16 cellular contexts compared by ENCODE assay signal in genomic region chr4:54473077-54473545, GRCh38.
DNase-seq lines count a peak whose midpoint lies in the region; ATAC-seq, FAIRE-seq and TF ChIP-seq lines count a peak whose summit lies in the region.
"Had no signal": no experiment of that assay in that cellular context is flagged by ENCODE, and none has a peak within 500 bp of the region (broad histone marks: within the 10 kb centered on the region; RNA-seq: fewer than 3 reads in every experiment).

No MANE protein-coding gene starts in this region.

- peak overlapping the region in 1 of 2 experiments; percentile 43; a peak in 1 of 4 replicates for H3K9ac ChIP-seq in K562 (ENCODE audit: insufficient read depth in 1 of 2, low read depth in 2 of 2, low read length in 2 of 2)
- no peak overlapping the region for H3K9ac ChIP-seq in smooth muscle cell (ENCODE audit: low read depth)

- DNase-seq in DMS153 (lab: John Stamatoyannopoulos, UW): peak; percentile 66
- DNase-seq in DMS153 treated with DMSO at 0.1 percent for 48 hours (lab: John Stamatoyannopoulos, UW; ENCODE audit: unreplicated experiment): no peak
- peak; percentile 82 for DNase-seq in MG63
- DNase-seq in K562 (ENCODE audit: extremely low read depth in 1 of 4, low spot score in 3 of 4): peak; percentile 67 to 90 (median 80)
- DNase-seq in smooth muscle cell (lab: John Stamatoyannopoulos, UW; ENCODE audit: unreplicated experiment): no peak
- no peak for DNase-seq in testis
- DNase-seq in activated naive CD4-positive, alpha-beta T cell treated with anti-CD3 and anti-CD28 coated beads, Interleukin-2, amount 50 U/mL, for 72 hours (ENCODE audit: low spot score in 2 of 2): no peak
- no peak for DNase-seq in GF-D8 (lab: John Stamatoyannopoulos, UW)
- DNase-seq: 8988T; activated effector memory CD4-positive, alpha-beta T cell treated with Interleukin-2 at 50 U/mL for 16 hours; esophagus squamous epithelium; NCI-H2081 treated with DMSO at 0.1 percent for 48 hours; stimulated activated CD4-positive, alpha-beta T cell treated with anti-CD3 and anti-CD28 coated beads, Interleukin-2, amount 100 ng/mL, for 48 hours; trophoblast cell had no signal

- H4K20me1 ChIP-seq in K562 (replicated peaks; ENCODE audit: control insufficient read depth, insufficient read depth, low read length) (no peaks in the 10 kb centered on the region), smooth muscle cell (ENCODE audit: low read depth) (no peaks in the 10 kb centered on the region)

- no TSS peak for BruUV-seq in K562 (replicated peaks; lab: Mats Ljungman, UMichigan)

- H3K27ac ChIP-seq in K562 (ENCODE audit: extremely low read depth, low read depth, low read length) (peak overlapping the region; percentile 53; the same call in 2 of the 3 replicates), smooth muscle cell (ENCODE audit: low read depth) (no peak overlapping the region), testis (no peak overlapping the region)
- H3K27ac ChIP-seq: esophagus squamous epithelium had no signal

- TF ChIP-seq CTCF in K562 (IDR thresholded peaks at IDR 0.05 in 2 of 3, conservative IDR thresholded peaks at IDR 0.05 in 1 of 3; ENCODE audit: insufficient read depth in 2 of 3, low read depth in 1 of 3, low read length in 3 of 3): no peak
- TF ChIP-seq CTCF in smooth muscle cell (IDR thresholded peaks at IDR 0.05; ENCODE audit: borderline replicate concordance, insufficient read depth, poor library complexity, severe bottlenecking): no peak
- TF ChIP-seq CTCF in testis (IDR thresholded peaks at IDR 0.05): no peak

- H3K9me3 ChIP-seq in MG63: peaks cover 5% of the 10 kb centered on the region; the same call in 1 of the 2 replicates
- no peaks in the 10 kb centered on the region; the same call in 1 of the 2 replicates for H3K9me3 ChIP-seq in K562 (replicated peaks; ENCODE audit: control insufficient read depth, insufficient read depth, low read depth, low read length)
- H3K9me3 ChIP-seq in smooth muscle cell (replicated peaks; ENCODE audit: low read depth): no peaks in the 10 kb centered on the region
- H3K9me3 ChIP-seq in testis: no peaks in the 10 kb centered on the region

- H3K36me3 ChIP-seq in MG63 (no peaks in the 10 kb centered on the region), K562 (ENCODE audit: control insufficient read depth, insufficient read depth, low read length) (no peaks in the 10 kb centered on the region), smooth muscle cell (ENCODE audit: low read depth) (no peaks in the 10 kb centered on the region), testis (ENCODE audit: low read depth, missing control alignments) (no peaks in the 10 kb centered on the region)
- H3K36me3 ChIP-seq: esophagus squamous epithelium had no signal

- POLR2A ChIA-PET in K562 (lab: Yijun Ruan, JAX): interaction anchor here (1.2 kb wide), 1 partner anchor 11 kb away, joined by 3 read pairs; no protein-coding TSS in a partner anchor

- no peaks in the 10 kb centered on the region for H3K36me3 Mint-ChIP-seq in activated naive CD4-positive, alpha-beta T cell treated with anti-CD3 and anti-CD28 coated beads, Interleukin-2, amount 50 U/mL, for 72 hours

- CTCF ChIA-PET in K562 (lab: Yijun Ruan, JAX; ENCODE audit: low intra/inter-chr PET ratio): no interaction called here

- ATAC-seq in K562: peak; percentile 97
- no peak for ATAC-seq in activated naive CD4-positive, alpha-beta T cell treated with anti-CD3 and anti-CD28 coated beads, Interleukin-2, amount 50 U/mL, for 72 hours
- ATAC-seq: HCT116 had no signal

- no peaks in the 10 kb centered on the region for H3K9me1 ChIP-seq in K562 (ENCODE audit: control insufficient read depth, insufficient read depth, low read length)

- H3K4me2 ChIP-seq in K562 (ENCODE audit: insufficient read depth, low read length) (peak overlapping the region; percentile 67), smooth muscle cell (no peak overlapping the region)

- 4% methylated on average over 7 of the region's 7 CpGs for WGBS in K562 (ENCODE audit: insufficient coverage, low coverage, missing lambda C conversion rate)
- 75% methylated on average over 7 of the region's 7 CpGs for WGBS in smooth muscle cell (ENCODE audit: low lambda C conversion rate)
- 89 to 93% methylated on average over 7 of the region's 7 CpGs for WGBS in testis, 2 donors

- in situ Hi-C loops in K562 (cut with MboI): no loop called here

- no peak overlapping the region for H3K4me3 ChIP-seq in MG63
- H3K4me3 ChIP-seq in K562: no peak overlapping the region
- H3K4me3 ChIP-seq in smooth muscle cell: no peak overlapping the region
- H3K4me3 ChIP-seq in testis: no peak overlapping the region
- H3K4me3 ChIP-seq: esophagus squamous epithelium had no signal

- intact Hi-C loops in K562 (cut with micrococcal nuclease) (no loop called here), testis (cut with DNase I; ENCODE audit: low total_unique reads) (no loop called here)

- no peaks in the 10 kb centered on the region for H3K27me3 ChIP-seq in MG63
- H3K27me3 ChIP-seq in K562 (ENCODE audit: control insufficient read depth in 2 of 2, insufficient read depth in 2 of 2, low read length in 2 of 2): no peaks in the 10 kb centered on the region
- no peaks in the 10 kb centered on the region for H3K27me3 ChIP-seq in smooth muscle cell (ENCODE audit: low read depth)
- H3K27me3 ChIP-seq in testis: no peaks in the 10 kb centered on the region
- H3K27me3 ChIP-seq: esophagus squamous epithelium had no signal

- no peaks in the 10 kb centered on the region for H3F3A ChIP-seq in smooth muscle cell (ENCODE audit: low read depth)

- FAIRE-seq in K562 (lab: Jason Lieb, UNC): peak; percentile 98
- FAIRE-seq: astrocyte had no signal

- no peak overlapping the region for H3K27ac Mint-ChIP-seq in activated naive CD4-positive, alpha-beta T cell treated with anti-CD3 and anti-CD28 coated beads, Interleukin-2, amount 50 U/mL, for 72 hours

- peak; percentile 71 for TF ChIP-seq EP300 in K562 (IDR thresholded peaks at IDR 0.05; ENCODE audit: low read length)

- no peak for TF ChIP-seq POLR2A in K562 (conservative IDR thresholded peaks at IDR 0.05)
- TF ChIP-seq POLR2A in testis (IDR thresholded peaks at IDR 0.05): no peak

- TF ChIP-seq RAD21 in K562 (CRISPR knock-in tag; conservative IDR thresholded peaks at IDR 0.05 in 1 of 2, IDR thresholded peaks at IDR 0.05 in 1 of 2): no peak; a peak in 1 of 4 replicates

- H3K79me2 ChIP-seq in K562 (ENCODE audit: control insufficient read depth, insufficient read depth, low read length): no peaks in the 10 kb centered on the region
- H3K79me2 ChIP-seq in smooth muscle cell (ENCODE audit: low read depth): no peaks in the 10 kb centered on the region

- H3K9me3 Mint-ChIP-seq in activated naive CD4-positive, alpha-beta T cell treated with anti-CD3 and anti-CD28 coated beads, Interleukin-2, amount 50 U/mL, for 72 hours: peaks cover 8 to 9% of the 10 kb centered on the region in 2 donors

- peaks cover 0 to 17% of the 10 kb centered on the region in 2 experiments; a peak in 3 of 5 replicates for H3K4me1 ChIP-seq in K562 (replicated peaks in 1 of 2; ENCODE audit: control insufficient read depth in 2 of 2, insufficient read depth in 2 of 2, low read length in 2 of 2)
- no peaks in the 10 kb centered on the region for H3K4me1 ChIP-seq in smooth muscle cell (ENCODE audit: low read depth)
- H3K4me1 ChIP-seq in testis: no peaks in the 10 kb centered on the region
- H3K4me1 ChIP-seq: esophagus squamous epithelium had no signal

- peak overlapping the region; percentile 80 for H2AFZ ChIP-seq in K562 (ENCODE audit: low read depth, low read length)
- H2AFZ ChIP-seq in smooth muscle cell (ENCODE audit: low read depth): peak overlapping the region; percentile 41

TF ChIP-seq in K562, 482 proteins besides CTCF, POLR2A, EP300 and RAD21 (continues in another document):
- TF ChIP-seq DACH1 (IDR thresholded peaks at IDR 0.05; ENCODE audit: partially characterized antibody) (peak; percentile 28), HNRNPLL (IDR thresholded peaks at IDR 0.05; ENCODE audit: low read depth, low read length, poor library complexity, severe bottlenecking) (peak; percentile 21), EWSR1 (IDR thresholded peaks at IDR 0.05; ENCODE audit: borderline replicate concordance, low read depth, partially characterized antibody) (no peak), ZNF140 (CRISPR knock-in tag; IDR thresholded peaks at IDR 0.05) (no peak), CBX8 (IDR thresholded peaks at IDR 0.05; ENCODE audit: borderline replicate concordance, extremely low read depth, low read depth, low read length, poor library complexity, severe bottlenecking) (no peak), NFRKB (IDR thresholded peaks at IDR 0.05; ENCODE audit: low read depth) (no peak), MAZ (CRISPR knock-in tag; conservative IDR thresholded peaks at IDR 0.05 in 1 of 2, IDR thresholded peaks at IDR 0.05 in 1 of 2) (0 out of 4 replicates have a peak, but pooled peaks of 1 of the 2 experiments have one; percentile 25), BACH1 (tag; IDR thresholded peaks at IDR 0.05) (no peak), ZBTB8A (IDR thresholded peaks at IDR 0.05; ENCODE audit: partially characterized antibody) (no peak), MCM7 (IDR thresholded peaks at IDR 0.05) (no peak), TAL1 (IDR thresholded peaks at IDR 0.05) (peak; percentile 77), ZNF175 (CRISPR knock-in tag; IDR thresholded peaks at IDR 0.05; ENCODE audit: low read depth) (0 out of 2 replicates have a peak, but pooled peaks have one; percentile 32), MEIS2 (IDR thresholded peaks at IDR 0.05; ENCODE audit: partially characterized antibody) (peak; percentile 23), HDAC2 (IDR thresholded peaks at IDR 0.05) (peak; percentile 28; the same call in 1 of the 2 replicates)

Comparison
In these comparisons a context has a peak if more than half of its experiments do, and no peak if none do; other contexts are left out.
1. DNase-seq: peak in DMS153 (single experiment), MG63 (single experiment) and K562 (4 of 4); none in DMS153 treated with DMSO at 0.1 percent for 48 hours (single experiment), smooth muscle cell (single experiment), testis (single experiment), activated naive CD4-positive, alpha-beta T cell treated with anti-CD3 and anti-CD28 coated beads, Interleukin-2, amount 50 U/mL, for 72 hours (0 of 2) and GF-D8 (single experiment).